8 cellular contexts compared by ENCODE assay signal in genomic region chr20:50380697-50381040, GRCh38.
DNase-seq lines count a peak whose midpoint lies in the region; ATAC-seq, FAIRE-seq and TF ChIP-seq lines count a peak whose summit lies in the region.

No MANE protein-coding gene starts in this region.

- H4K91ac ChIP-seq in neuronal stem cell (ENCODE audit: low read depth, low read length, poor library complexity), result no peak overlapping the region

- no peak for FAIRE-seq in HTR-8/SVneo (lab: Jason Lieb, UNC)

- no peak overlapping the region for H2BK5ac ChIP-seq in neuronal stem cell (ENCODE audit: low read length)

- no peak overlapping the region for H3K9ac ChIP-seq in neuronal stem cell (ENCODE audit: low read depth, low read length, poor library complexity)

- DNase-seq in AG04449 (ENCODE audit: low read depth, low spot score) (no peak), HTR-8/SVneo (ENCODE audit: insufficient read length, low spot score) (peak; percentile 62), astrocyte of the spinal cord (ENCODE audit: low read depth, low spot score) (peak; percentile 26), right lobe of liver (peak in 2 of 3 donors; percentile 54 to 71), NCI-H1417 treated with DMSO at 0.1 percent for 48 hours (lab: John Stamatoyannopoulos, UW) (no peak), neuronal stem cell (ENCODE audit: low spot score) (no peak), islet precursor cell (no peak), NCI-H146 treated with DMSO at 0.1 percent for 48 hours (lab: John Stamatoyannopoulos, UW; ENCODE audit: unreplicated experiment) (no peak)

- H3K27ac ChIP-seq in right lobe of liver (peak overlapping the region; percentile 9 to 77 (median 67)), neuronal stem cell (replicated peaks; ENCODE audit: low read length) (no peak overlapping the region)

- no peak overlapping the region for H3K14ac ChIP-seq in neuronal stem cell (ENCODE audit: low read length)

- H4K8ac ChIP-seq in neuronal stem cell (ENCODE audit: low read depth, low read length), result no peak overlapping the region

- H3K4me3 ChIP-seq in AG04449 (ENCODE audit: low read depth, low read length) (no peak overlapping the region), astrocyte of the spinal cord (ENCODE audit: low read depth, low read length) (no peak overlapping the region), right lobe of liver (no peak overlapping the region), neuronal stem cell (ENCODE audit: low read length in 2 of 2) (no peak overlapping the region)

- H2AFZ ChIP-seq in neuronal stem cell (ENCODE audit: low read length), result no peak overlapping the region

- peak; percentile 49 to 77 (median 62) for ATAC-seq in right lobe of liver

- no peak overlapping the region for H2AK5ac ChIP-seq in neuronal stem cell (ENCODE audit: low read depth, low read length)

- no peaks in the 10 kb centered on the region for H3K36me3 ChIP-seq in right lobe of liver
- no peaks in the 10 kb centered on the region for H3K36me3 ChIP-seq in neuronal stem cell (replicated peaks in 1 of 2; ENCODE audit: control insufficient read depth in 2 of 2, insufficient read depth in 2 of 2, low read length in 2 of 2)

- no peak overlapping the region for H2BK12ac ChIP-seq in neuronal stem cell (ENCODE audit: low read length)

- CTCF ChIA-PET in AG04449 (lab: Yijun Ruan, JAX), result interaction anchor here (1.5 to 2.1 kb wide), 4 partner anchors 84 to 202 kb away, joined by 4 to 7 read pairs (median 6); no protein-coding TSS in a partner anchor

- TF ChIP-seq POLR2A in right lobe of liver (IDR thresholded peaks at IDR 0.05), result no peak

- no peak overlapping the region for H2BK15ac ChIP-seq in neuronal stem cell (ENCODE audit: low read length)

- H3K23ac ChIP-seq in neuronal stem cell (ENCODE audit: low read depth, low read length, poor library complexity), result no peak overlapping the region

- TF ChIP-seq CTCF in AG04449 (IDR thresholded peaks at IDR 0.05; ENCODE audit: insufficient read depth, low read length, missing control alignments) (peak; percentile 67), astrocyte of the spinal cord (IDR thresholded peaks at IDR 0.05; ENCODE audit: low read depth, low read length) (peak; percentile 60), right lobe of liver (IDR thresholded peaks at IDR 0.05) (peak; percentile 54 to 65 (median 60))

- no peaks in the 10 kb centered on the region for H3K9me3 ChIP-seq in right lobe of liver
- H3K9me3 ChIP-seq in neuronal stem cell (replicated peaks in 1 of 2; ENCODE audit: control insufficient read depth in 2 of 2, insufficient read depth in 1 of 2, low read depth in 1 of 2, low read length in 2 of 2), result no peaks in the 10 kb centered on the region

- no peak overlapping the region for H3K4me2 ChIP-seq in neuronal stem cell (ENCODE audit: insufficient read depth, low read length, poor library complexity, severe bottlenecking)

- intact Hi-C loops in right lobe of liver (cut with DNase I), result loop anchor here in 1 of 2 donors (5.0 kb wide), 1 partner anchor 188 kb away; the partner anchor contains the start of gene CEBPB

- no peaks in the 10 kb centered on the region for H3K79me1 ChIP-seq in neuronal stem cell (ENCODE audit: low read depth, low read length)

- H3K4me1 ChIP-seq in right lobe of liver, result peaks cover 0 to 49% (median 19%) of the 10 kb centered on the region in 4 donors
- peaks cover 0 to 2% of the 10 kb centered on the region in 2 donors for H3K4me1 ChIP-seq in neuronal stem cell (ENCODE audit: control insufficient read depth in 2 of 2, insufficient read depth in 1 of 2, low read depth in 1 of 2, low read length in 2 of 2)

- POLR2A ChIA-PET in AG04449 (lab: Yijun Ruan, JAX), result no interaction called here

- H3K27me3 ChIP-seq in right lobe of liver, result no peaks in the 10 kb centered on the region
- H3K27me3 ChIP-seq in neuronal stem cell (ENCODE audit: control insufficient read depth in 3 of 3, insufficient read depth in 3 of 3, low read depth in 1 of 3, low read length in 3 of 3), result peaks cover 0 to 36% (median 0%) of the 10 kb centered on the region in 3 experiments

- no peak overlapping the region for H2BK120ac ChIP-seq in neuronal stem cell (ENCODE audit: low read depth, low read length)

- in situ Hi-C loops in astrocyte of the spinal cord (cut with HindIII; ENCODE audit: low sequenced_read_pairs), result no loop called here

- 20% methylated on average over 5 of the region's 5 CpGs for WGBS in right lobe of liver (ENCODE audit: insufficient coverage, low coverage, low lambda C conversion rate, missing lambda C conversion rate)
- WGBS in neuronal stem cell (ENCODE audit: extremely low coverage in 2 of 2, insufficient read length in 2 of 2, insufficient replicate concordance in 1 of 2), 2 donors, result no CpG with 5 or more reads among the region's 5 CpGs

- H3K18ac ChIP-seq in neuronal stem cell (ENCODE audit: low read length), result no peak overlapping the region

- no peak overlapping the region for H3K4ac ChIP-seq in neuronal stem cell (ENCODE audit: low read length)

Comparison
In these comparisons a context has a peak if more than half of its experiments do, and no peak if none do; other contexts are left out.
1. DNase-seq: peak in HTR-8/SVneo (single experiment), astrocyte of the spinal cord (single experiment) and right lobe of liver (2 of 3); none in AG04449 (single experiment), NCI-H1417 treated with DMSO at 0.1 percent for 48 hours (single experiment), neuronal stem cell (single experiment), islet precursor cell (single experiment) and NCI-H146 treated with DMSO at 0.1 percent for 48 hours (single experiment).
2. Peak in every context shown above with its lines, with median percentiles within 50 percentile points of each other: CTCF ChIP-seq.